In the genomic region with DNA sequence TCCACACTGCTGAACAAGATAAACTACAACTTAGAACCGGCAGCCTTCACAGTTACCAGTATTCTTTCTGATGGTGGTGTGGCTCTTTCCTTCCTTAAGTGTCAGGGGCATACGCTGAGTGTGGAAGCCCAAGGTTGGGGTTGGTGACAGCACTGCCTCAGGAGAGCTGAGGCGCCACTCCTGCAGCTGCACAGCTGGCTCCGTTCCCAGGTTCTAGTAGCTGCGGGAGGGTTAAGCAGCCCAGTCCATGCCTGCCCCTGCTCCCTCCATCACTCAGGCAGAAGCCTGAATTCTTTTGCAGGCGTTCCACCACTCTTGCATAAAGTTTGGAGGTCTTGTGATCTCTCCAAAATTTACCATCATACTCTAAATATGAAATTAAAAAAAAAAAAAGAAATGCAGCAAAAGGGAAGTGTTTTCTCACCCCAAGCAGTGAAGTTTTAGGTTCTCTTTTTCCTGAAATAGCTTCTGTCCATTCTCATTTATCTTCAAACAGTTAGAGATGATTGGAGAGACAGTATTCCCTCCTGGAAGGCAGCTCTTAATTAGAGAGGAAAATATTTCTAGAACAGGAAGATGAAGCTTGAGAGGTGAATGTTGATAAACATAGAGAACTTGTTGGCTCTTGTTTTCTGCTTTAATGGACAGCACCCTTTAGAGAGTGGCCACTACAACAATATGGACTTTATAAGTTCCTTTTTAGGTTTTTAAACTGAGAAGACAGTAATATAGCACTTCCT, we compare ENCODE assay signal across 8 cellular contexts.
DNase-seq lines count a peak whose midpoint lies in the region; ATAC-seq, FAIRE-seq and TF ChIP-seq lines count a peak whose summit lies in the region.

No MANE protein-coding gene starts in this region.

- no peaks in the 10 kb centered on the region for H3K79me2 ChIP-seq in GM12878 (ENCODE audit: control insufficient read depth, insufficient read depth, low read length)

- TF ChIP-seq CTCF in CD14-positive monocyte (IDR thresholded peaks at IDR 0.05) = peak; percentile 7
- no peak for TF ChIP-seq CTCF in GM12878 (IDR thresholded peaks at IDR 0.05 in 2 of 3, conservative IDR thresholded peaks at IDR 0.05 in 1 of 3; ENCODE audit: control insufficient read depth in 2 of 3, extremely low read depth in 1 of 3, insufficient read depth in 1 of 3, low read depth in 3 of 3, low read length in 3 of 3)

- POLR2A ChIA-PET in GM12878 (lab: Charles Lee) = no interaction called here
- POLR2A ChIA-PET in activated CD8-positive, alpha-beta T cell treated with anti-CD3 and anti-CD28 coated beads, Interleukin-2, amount 10 ng/mL, durations not matched to agents 7 days and 5 days (lab: Charles Lee) = no interaction called here

- no peak for FAIRE-seq in GM12878 (lab: Jason Lieb, UNC)

- ATAC-seq in HG03066 (IDR thresholded peaks at IDR 0.05; ENCODE audit: low read depth, unreplicated experiment) (peak; percentile 59), GM12878 (peak; percentile 40), HG03521 (IDR thresholded peaks at IDR 0.05; ENCODE audit: unreplicated experiment) (no peak)
- no peak for ATAC-seq in activated CD8-positive, alpha-beta T cell treated with anti-CD3 and anti-CD28 coated beads, Interleukin-2, amount 10 ng/mL, durations not matched to agents 7 days and 5 days

- intact Hi-C loops in CD14-positive monocyte (cut with micrococcal nuclease) = loop anchor here (5.0 to 10.0 kb wide), 2 partner anchors 49 to 133 kb away; no protein-coding TSS in a partner anchor
- intact Hi-C loops in GM12878 (cut with micrococcal nuclease; ENCODE audit: unreplicated experiment) = no loop called here

- H3K36me3 ChIP-seq in GM12878 (ENCODE audit: control insufficient read depth in 2 of 2, insufficient read depth in 2 of 2, low read length in 1 of 2) (no peaks in the 10 kb centered on the region), skeletal muscle tissue (ENCODE audit: control insufficient read depth in 3 of 3, insufficient read depth in 3 of 3, low read length in 3 of 3) (no peaks in the 10 kb centered on the region)

- H3K4me1 Mint-ChIP-seq in CD14-positive monocyte = peaks cover 57% of the 10 kb centered on the region
- no peaks in the 10 kb centered on the region for H3K4me1 Mint-ChIP-seq in activated CD8-positive, alpha-beta T cell treated with anti-CD3 and anti-CD28 coated beads, Interleukin-2, amount 10 ng/mL, durations not matched to agents 7 days and 5 days (ENCODE audit: low read depth)

- peak; percentile 49 for DNase-seq in CD14-positive monocyte (ENCODE audit: low spot score)
- DNase-seq in NCI-H510A treated with DMSO at 0.1 percent for 48 hours (lab: John Stamatoyannopoulos, UW) = peak; percentile 60
- DNase-seq in GM12878 (ENCODE audit: low read depth, low spot score) = no peak
- peak; percentile 78 for DNase-seq in iris pigment epithelial cell (ENCODE audit: low read depth)
- DNase-seq in activated CD8-positive, alpha-beta T cell treated with anti-CD3 and anti-CD28 coated beads, Interleukin-2, amount 10 ng/mL, durations not matched to agents 7 days and 5 days = no peak

- BruUV-seq in GM12878 (replicated peaks; lab: Mats Ljungman, UMichigan) = no TSS peak

- no peaks in the 10 kb centered on the region for H3K27me3 Mint-ChIP-seq in CD14-positive monocyte (ENCODE audit: low read depth in 3 of 3)
- H3K27me3 Mint-ChIP-seq in activated CD8-positive, alpha-beta T cell treated with anti-CD3 and anti-CD28 coated beads, Interleukin-2, amount 10 ng/mL, durations not matched to agents 7 days and 5 days (ENCODE audit: low read depth) = peaks cover 35% of the 10 kb centered on the region

- H3K4me1 ChIP-seq in GM12878 (ENCODE audit: control insufficient read depth, insufficient read depth, low read length) (no peaks in the 10 kb centered on the region), skeletal muscle tissue (ENCODE audit: control insufficient read depth in 3 of 3, insufficient read depth in 3 of 3, low read length in 3 of 3) (peaks cover 18 to 22% (median 20%) of the 10 kb centered on the region in 3 donors)

- TF ChIP-seq RAD21 in GM12878 (IDR thresholded peaks at IDR 0.05; ENCODE audit: insufficient read depth, low read depth, low read length) = no peak

- CTCF ChIA-PET in GM12878 (lab: Yijun Ruan, JAX) = no interaction called here
- CTCF ChIA-PET in activated CD8-positive, alpha-beta T cell treated with anti-CD3 and anti-CD28 coated beads, Interleukin-2, amount 10 ng/mL, durations not matched to agents 7 days and 5 days (lab: Charles Lee) = interaction anchor here (1.3 kb wide), 1 partner anchor 16 kb away, joined by 3 read pairs; no protein-coding TSS in a partner anchor

- no peak for TF ChIP-seq EP300 in GM12878 (IDR thresholded peaks at IDR 0.05; ENCODE audit: borderline replicate concordance in 1 of 2, control insufficient read depth in 1 of 2, low read depth in 2 of 2, low read length in 2 of 2)

- SMC1A ChIA-PET in GM12878 (lab: Charles Lee; ENCODE audit: uncharacterized antibody, unreplicated experiment) = interaction anchor here (0.5 to 1.2 kb wide), 3 partner anchors 51 to 833 kb away, joined by 3 read pairs; no protein-coding TSS in a partner anchor

- H3K27me3 ChIP-seq in GM12878 (replicated peaks in 1 of 2; ENCODE audit: control insufficient read depth in 2 of 2, insufficient read depth in 2 of 2, low read length in 1 of 2) = no peaks in the 10 kb centered on the region; a peak in 2 of 4 replicates
- H3K27me3 ChIP-seq in skeletal muscle tissue (ENCODE audit: control insufficient read depth in 3 of 3, insufficient read depth in 3 of 3, low read length in 3 of 3) = no peaks in the 10 kb centered on the region

- 0% methylated on average over 6 of the region's 6 CpGs for WGBS in GM12878 (ENCODE audit: insufficient coverage, insufficient replicate concordance, low lambda C conversion rate, missing lambda C conversion rate)

- peak overlapping the region; percentile 86 to 96 (median 92) for H3K27ac Mint-ChIP-seq in CD14-positive monocyte
- H3K27ac Mint-ChIP-seq in activated CD8-positive, alpha-beta T cell treated with anti-CD3 and anti-CD28 coated beads, Interleukin-2, amount 10 ng/mL, durations not matched to agents 7 days and 5 days = no peak overlapping the region

- peaks cover 10 to 14% of the 10 kb centered on the region in 2 donors for H3K36me3 Mint-ChIP-seq in CD14-positive monocyte
- no peaks in the 10 kb centered on the region for H3K36me3 Mint-ChIP-seq in activated CD8-positive, alpha-beta T cell treated with anti-CD3 and anti-CD28 coated beads, Interleukin-2, amount 10 ng/mL, durations not matched to agents 7 days and 5 days (ENCODE audit: low read depth)

- H3K27ac ChIP-seq in GM12878 (ENCODE audit: control insufficient read depth, insufficient read depth) (no peak overlapping the region), skeletal muscle tissue (ENCODE audit: low read depth, low read length) (peak overlapping the region; percentile 57)

- H2AFZ ChIP-seq in GM12878 (ENCODE audit: control insufficient read depth, low read depth, low read length) = no peak overlapping the region

- H3K4me2 ChIP-seq in GM12878 (ENCODE audit: control insufficient read depth, insufficient read depth) = no peak overlapping the region

- RAD21 ChIA-PET in GM12878 (lab: Charles Lee; ENCODE audit: unreplicated experiment) = no interaction called here

- no peaks in the 10 kb centered on the region for H3K9me3 Mint-ChIP-seq in CD14-positive monocyte
- no peaks in the 10 kb centered on the region for H3K9me3 Mint-ChIP-seq in activated CD8-positive, alpha-beta T cell treated with anti-CD3 and anti-CD28 coated beads, Interleukin-2, amount 10 ng/mL, durations not matched to agents 7 days and 5 days (ENCODE audit: insufficient read depth)

- H3K9ac ChIP-seq in GM12878 (ENCODE audit: control insufficient read depth, insufficient read depth, low read length) (no peak overlapping the region), skeletal muscle tissue (ENCODE audit: low read depth in 1 of 3, low read length in 3 of 3) (peak overlapping the region; percentile 40 to 71 (median 55))

- in situ Hi-C loops in GM12878 (cut with MboI) = no loop called here

- H4K20me1 ChIP-seq in GM12878 (ENCODE audit: control insufficient read depth, insufficient read depth) = no peaks in the 10 kb centered on the region

- peak overlapping the region; percentile 81 to 91 for H3K4me3 Mint-ChIP-seq in CD14-positive monocyte
- H3K4me3 Mint-ChIP-seq in activated CD8-positive, alpha-beta T cell treated with anti-CD3 and anti-CD28 coated beads, Interleukin-2, amount 10 ng/mL, durations not matched to agents 7 days and 5 days = no peak overlapping the region

- H3K4me3 ChIP-seq in GM12878 (no peak overlapping the region), skeletal muscle tissue (ENCODE audit: low read length in 3 of 3) (peak overlapping the region; percentile 37 to 72 (median 66))

- H3K9me3 ChIP-seq in GM12878 (replicated peaks; ENCODE audit: control insufficient read depth, insufficient read depth, low read length) = no peaks in the 10 kb centered on the region
- H3K9me3 ChIP-seq in skeletal muscle tissue (ENCODE audit: control insufficient read depth in 3 of 3, low read length in 3 of 3) = no peaks in the 10 kb centered on the region

- TF ChIP-seq POLR2A in GM12878 (IDR thresholded peaks at IDR 0.05; ENCODE audit: low read depth, low read length) = no peak

TF ChIP-seq in GM12878, 131 proteins besides CTCF, POLR2A, EP300 and RAD21 (continues in another document):
- TF ChIP-seq MTA3 (IDR thresholded peaks at IDR 0.05; ENCODE audit: borderline replicate concordance, low read length) (no peak), ZNF274 (IDR thresholded peaks at IDR 0.05; ENCODE audit: insufficient read depth, insufficient read length) (no peak)
- TF ChIP-seq, protein P1, sequence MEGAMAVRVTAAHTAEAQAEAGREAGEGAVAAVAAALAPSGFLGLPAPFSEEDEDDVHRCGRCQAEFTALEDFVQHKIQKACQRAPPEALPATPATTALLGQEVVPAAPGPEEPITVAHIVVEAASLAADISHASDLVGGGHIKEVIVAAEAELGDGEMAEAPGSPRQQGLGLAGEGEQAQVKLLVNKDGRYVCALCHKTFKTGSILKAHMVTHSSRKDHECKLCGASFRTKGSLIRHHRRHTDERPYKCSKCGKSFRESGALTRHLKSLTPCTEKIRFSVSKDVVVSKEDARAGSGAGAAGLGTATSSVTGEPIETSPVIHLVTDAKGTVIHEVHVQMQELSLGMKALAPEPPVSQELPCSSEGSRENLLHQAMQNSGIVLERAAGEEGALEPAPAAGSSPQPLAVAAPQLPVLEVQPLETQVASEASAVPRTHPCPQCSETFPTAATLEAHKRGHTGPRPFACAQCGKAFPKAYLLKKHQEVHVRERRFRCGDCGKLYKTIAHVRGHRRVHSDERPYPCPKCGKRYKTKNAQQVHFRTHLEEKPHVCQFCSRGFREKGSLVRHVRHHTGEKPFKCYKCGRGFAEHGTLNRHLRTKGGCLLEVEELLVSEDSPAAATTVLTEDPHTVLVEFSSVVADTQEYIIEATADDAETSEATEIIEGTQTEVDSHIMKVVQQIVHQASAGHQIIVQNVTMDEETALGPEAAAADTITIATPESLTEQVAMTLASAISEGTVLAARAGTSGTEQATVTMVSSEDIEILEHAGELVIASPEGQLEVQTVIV (IDR thresholded peaks at IDR 0.05; ENCODE audit: borderline replicate concordance, partially characterized antibody) = no peak

Comparison
In these comparisons a context has a peak if more than half of its experiments do, and no peak if none do; other contexts are left out.
1. DNase-seq: peak in CD14-positive monocyte (single experiment), NCI-H510A treated with DMSO at 0.1 percent for 48 hours (single experiment) and iris pigment epithelial cell (single experiment); none in GM12878 (single experiment) and activated CD8-positive, alpha-beta T cell treated with anti-CD3 and anti-CD28 coated beads, Interleukin-2, amount 10 ng/mL, durations not matched to agents 7 days and 5 days (single experiment).
2. ATAC-seq: peak in HG03066 (single experiment) and GM12878 (single experiment); none in HG03521 (single experiment) and activated CD8-positive, alpha-beta T cell treated with anti-CD3 and anti-CD28 coated beads, Interleukin-2, amount 10 ng/mL, durations not matched to agents 7 days and 5 days (single experiment).